Comparison of ENCODE assay signal across 1 cellular context in the genomic region with DNA sequence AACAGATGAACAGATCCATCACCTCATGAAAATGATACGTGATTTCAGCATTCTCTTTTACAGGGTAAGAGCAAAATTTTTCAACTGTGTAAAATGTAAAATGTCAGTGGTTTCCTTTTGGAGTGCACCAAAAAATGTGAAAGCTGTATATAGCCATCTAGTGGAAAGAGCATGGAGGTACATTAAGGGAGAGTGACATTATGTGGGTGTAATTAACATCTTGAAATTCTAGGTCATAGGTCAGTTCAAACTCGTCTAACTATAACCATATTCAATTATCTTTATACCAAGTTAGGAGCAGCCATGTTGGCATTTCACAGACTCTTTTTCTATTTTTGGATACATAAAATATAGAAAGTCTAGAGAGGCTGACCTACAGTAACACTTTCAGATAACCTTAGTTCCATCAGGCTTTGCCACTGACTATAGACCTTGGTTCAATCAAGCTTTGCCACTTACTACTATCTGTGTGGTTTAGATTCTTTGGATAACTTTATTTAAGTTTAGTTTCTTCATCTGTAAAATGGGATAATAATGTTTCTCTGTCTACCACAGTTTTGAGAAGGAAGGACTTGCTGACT.
TF ChIP-seq lines count a peak whose summit lies in the region.

No MANE protein-coding gene starts in this region.

TF ChIP-seq in HCT116, 20 proteins besides CTCF, POLR2A, EP300 and RAD21 (continued from another document):
- TF ChIP-seq, protein P1, sequence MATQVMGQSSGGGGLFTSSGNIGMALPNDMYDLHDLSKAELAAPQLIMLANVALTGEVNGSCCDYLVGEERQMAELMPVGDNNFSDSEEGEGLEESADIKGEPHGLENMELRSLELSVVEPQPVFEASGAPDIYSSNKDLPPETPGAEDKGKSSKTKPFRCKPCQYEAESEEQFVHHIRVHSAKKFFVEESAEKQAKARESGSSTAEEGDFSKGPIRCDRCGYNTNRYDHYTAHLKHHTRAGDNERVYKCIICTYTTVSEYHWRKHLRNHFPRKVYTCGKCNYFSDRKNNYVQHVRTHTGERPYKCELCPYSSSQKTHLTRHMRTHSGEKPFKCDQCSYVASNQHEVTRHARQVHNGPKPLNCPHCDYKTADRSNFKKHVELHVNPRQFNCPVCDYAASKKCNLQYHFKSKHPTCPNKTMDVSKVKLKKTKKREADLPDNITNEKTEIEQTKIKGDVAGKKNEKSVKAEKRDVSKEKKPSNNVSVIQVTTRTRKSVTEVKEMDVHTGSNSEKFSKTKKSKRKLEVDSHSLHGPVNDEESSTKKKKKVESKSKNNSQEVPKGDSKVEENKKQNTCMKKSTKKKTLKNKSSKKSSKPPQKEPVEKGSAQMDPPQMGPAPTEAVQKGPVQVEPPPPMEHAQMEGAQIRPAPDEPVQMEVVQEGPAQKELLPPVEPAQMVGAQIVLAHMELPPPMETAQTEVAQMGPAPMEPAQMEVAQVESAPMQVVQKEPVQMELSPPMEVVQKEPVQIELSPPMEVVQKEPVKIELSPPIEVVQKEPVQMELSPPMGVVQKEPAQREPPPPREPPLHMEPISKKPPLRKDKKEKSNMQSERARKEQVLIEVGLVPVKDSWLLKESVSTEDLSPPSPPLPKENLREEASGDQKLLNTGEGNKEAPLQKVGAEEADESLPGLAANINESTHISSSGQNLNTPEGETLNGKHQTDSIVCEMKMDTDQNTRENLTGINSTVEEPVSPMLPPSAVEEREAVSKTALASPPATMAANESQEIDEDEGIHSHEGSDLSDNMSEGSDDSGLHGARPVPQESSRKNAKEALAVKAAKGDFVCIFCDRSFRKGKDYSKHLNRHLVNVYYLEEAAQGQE (IDR thresholded peaks at IDR 0.05; ENCODE audit: low read depth), result no peak
TF ChIP-seq in HCT116: peak in this region for 0.
